ENCODE assay signal across 9 cellular contexts in genomic region chr14:37583358-37584210, GRCh38. TPM values are rescaled to one million over a fixed set of nuclear protein-coding genes. Genes with fewer than 3 reads are reported as not detected.
A peak's percentile ranks its signal among the peaks of the same experiment; 100 is the strongest.
DNase-seq lines count a peak whose midpoint lies in the region; ATAC-seq and TF ChIP-seq lines count a peak whose summit lies in the region.
"Had no signal": no experiment of that assay in that cellular context is flagged by ENCODE, and none has a peak within 500 bp of the region (broad histone marks: within the 10 kb centered on the region; RNA-seq: fewer than 3 reads in every experiment).

No MANE protein-coding gene starts in this region.

- no peak overlapping the region for H3K23ac ChIP-seq in IMR-90 (ENCODE audit: low read depth, low read length)

- dilution Hi-C loops in IMR-90 (cut with HindIII; ENCODE audit: low sequenced_read_pairs, unreplicated experiment) = no loop called here

- no peaks in the 10 kb centered on the region for H3F3A ChIP-seq in smooth muscle cell (ENCODE audit: low read depth)

- H3K14ac ChIP-seq in IMR-90 (replicated peaks; ENCODE audit: low read depth, low read length) = no peak overlapping the region

- H3K4ac ChIP-seq in IMR-90 (ENCODE audit: low read depth, low read length) = no peak overlapping the region

- no peak overlapping the region for H2AK5ac ChIP-seq in IMR-90 (ENCODE audit: low read depth, low read length)

- H3K4me2 ChIP-seq in IMR-90 (ENCODE audit: low read depth, low read length) (peak overlapping the region; percentile 14; the same call in 1 of the 2 replicates), smooth muscle cell (peak overlapping the region; percentile 80)

- no peaks in the 10 kb centered on the region for H3K9me1 ChIP-seq in IMR-90 (ENCODE audit: insufficient read depth, low read length)

- no peaks in the 10 kb centered on the region for H3K36me3 Mint-ChIP-seq in stimulated activated effector memory CD8-positive, alpha-beta T cell treated with anti-CD3 and anti-CD28 coated beads, Interleukin-12 subunit alpha, Interleukin-12 subunit beta, amount 100 ng/mL, for 72 hours

- no peaks in the 10 kb centered on the region for H3K79me2 ChIP-seq in smooth muscle cell (ENCODE audit: low read depth)

- H2BK5ac ChIP-seq in IMR-90 (ENCODE audit: low read depth, low read length, poor library complexity, severe bottlenecking) = no peak overlapping the region

- H2BK15ac ChIP-seq in IMR-90 (ENCODE audit: low read depth, low read length) = no peak overlapping the region

- no peak overlapping the region for H3K27ac Mint-ChIP-seq in stimulated activated effector memory CD8-positive, alpha-beta T cell treated with anti-CD3 and anti-CD28 coated beads, Interleukin-12 subunit alpha, Interleukin-12 subunit beta, amount 100 ng/mL, for 72 hours

- no peak overlapping the region for H4K8ac ChIP-seq in IMR-90 (ENCODE audit: low read depth in 2 of 2, low read length in 2 of 2)

- no peak for DNase-seq in IMR-90
- DNase-seq in NCI-H774 (lab: John Stamatoyannopoulos, UW) = peak; percentile 92
- no peak for DNase-seq in iPS DF 6.9 (ENCODE audit: low read depth, low spot score)
- DNase-seq in smooth muscle cell (lab: John Stamatoyannopoulos, UW; ENCODE audit: unreplicated experiment) = no peak
- no peak for DNase-seq in epidermal melanocyte (ENCODE audit: insufficient read length, low spot score)
- no peak for DNase-seq in stimulated activated effector memory CD8-positive, alpha-beta T cell treated with anti-CD3 and anti-CD28 coated beads, Interleukin-12 subunit alpha, Interleukin-12 subunit beta, amount 100 ng/mL, for 72 hours (ENCODE audit: low spot score in 2 of 2)
- no peak for DNase-seq in occipital lobe (lab: John Stamatoyannopoulos, UW)
- no peak for DNase-seq in stimulated activated CD4-positive, alpha-beta T cell treated with anti-CD3 and anti-CD28 coated beads, Interleukin-2, amount 100 ng/mL, for 24 hours

- H3K27me3 ChIP-seq in IMR-90 (ENCODE audit: control insufficient read depth, insufficient read depth, low read length) (peaks cover 63% of the 10 kb centered on the region), iPS DF 6.9 (ENCODE audit: control insufficient read depth, insufficient read depth, low read length) (peaks cover 49% of the 10 kb centered on the region), smooth muscle cell (ENCODE audit: low read depth) (peaks cover 100% of the 10 kb centered on the region)

- peak overlapping the region; percentile 59 for H2AFZ ChIP-seq in IMR-90 (replicated peaks; ENCODE audit: low read length, poor library complexity)
- no peak overlapping the region for H2AFZ ChIP-seq in smooth muscle cell (ENCODE audit: low read depth)

- intact Hi-C loops in IMR-90 (cut with micrococcal nuclease) = no loop called here

- no peaks in the 10 kb centered on the region for H3K36me3 ChIP-seq in IMR-90 (ENCODE audit: control insufficient read depth, insufficient read depth, low read length)
- H3K36me3 ChIP-seq in iPS DF 6.9 (ENCODE audit: control insufficient read depth, insufficient read depth, low read length) = no peaks in the 10 kb centered on the region
- no peaks in the 10 kb centered on the region for H3K36me3 ChIP-seq in smooth muscle cell (ENCODE audit: low read depth)

- TF ChIP-seq RAD21 in IMR-90 (IDR thresholded peaks at IDR 0.05; ENCODE audit: low read length) = no peak

- H2BK120ac ChIP-seq in IMR-90 (ENCODE audit: low read depth, low read length) = no peak overlapping the region

- no peaks in the 10 kb centered on the region for H3K79me1 ChIP-seq in IMR-90 (ENCODE audit: low read depth in 1 of 2, low read length in 2 of 2)

- no peak for TF ChIP-seq POLR2A in IMR-90 (IDR thresholded peaks at IDR 0.05; ENCODE audit: low read depth, low read length)

- no peak overlapping the region for H4K5ac ChIP-seq in IMR-90 (ENCODE audit: low read depth, low read length)

- H4K20me1 ChIP-seq in IMR-90 (ENCODE audit: insufficient read depth, low read length) = peaks cover 8% of the 10 kb centered on the region; the same call in 1 of the 2 replicates
- no peaks in the 10 kb centered on the region for H4K20me1 ChIP-seq in smooth muscle cell (ENCODE audit: low read depth)

- H3K9ac ChIP-seq in IMR-90 (ENCODE audit: low read depth, low read length) (no peak overlapping the region), smooth muscle cell (ENCODE audit: low read depth) (no peak overlapping the region)

- no TSS peak for BruUV-seq in IMR-90 (replicated peaks; lab: Mats Ljungman, UMichigan)

- TF ChIP-seq CTCF in IMR-90 (conservative IDR thresholded peaks at IDR 0.05; ENCODE audit: low read depth, low read length) = no peak
- TF ChIP-seq CTCF in smooth muscle cell (IDR thresholded peaks at IDR 0.05; ENCODE audit: borderline replicate concordance, insufficient read depth, poor library complexity, severe bottlenecking) = no peak

- CTCF ChIA-PET in IMR-90 (lab: Yijun Ruan, JAX) = no interaction called here

- no peak overlapping the region for H3K4me3 Mint-ChIP-seq in stimulated activated effector memory CD8-positive, alpha-beta T cell treated with anti-CD3 and anti-CD28 coated beads, Interleukin-12 subunit alpha, Interleukin-12 subunit beta, amount 100 ng/mL, for 72 hours

- no peak overlapping the region for H4K91ac ChIP-seq in IMR-90 (ENCODE audit: insufficient read depth, low read depth, low read length)

- peaks cover 2% of the 10 kb centered on the region for H3K9me3 Mint-ChIP-seq in stimulated activated effector memory CD8-positive, alpha-beta T cell treated with anti-CD3 and anti-CD28 coated beads, Interleukin-12 subunit alpha, Interleukin-12 subunit beta, amount 100 ng/mL, for 72 hours

- H3K27ac ChIP-seq in IMR-90 (ENCODE audit: insufficient read depth, low read length) = no peak overlapping the region
- no peak overlapping the region for H3K27ac ChIP-seq in iPS DF 6.9 (ENCODE audit: low read length)
- H3K27ac ChIP-seq in smooth muscle cell (ENCODE audit: low read depth) = no peak overlapping the region
- H3K27ac ChIP-seq: RWPE1 had no signal

- H3K4me3 ChIP-seq in IMR-90 (ENCODE audit: insufficient read depth, low read depth, low read length) (peak overlapping the region; percentile 10; the same call in 1 of the 2 replicates), iPS DF 6.9 (ENCODE audit: low read length) (peak overlapping the region; percentile 26; the same call in 1 of the 2 replicates), smooth muscle cell (peak overlapping the region; percentile 40)

- H3K56ac ChIP-seq in IMR-90 (ENCODE audit: extremely low read depth, insufficient read depth, low read length) = no peak overlapping the region

- peak; percentile 55 for ATAC-seq in IMR-90 (ENCODE audit: low read depth)
- no peak for ATAC-seq in stimulated activated effector memory CD8-positive, alpha-beta T cell treated with anti-CD3 and anti-CD28 coated beads, Interleukin-12 subunit alpha, Interleukin-12 subunit beta, amount 100 ng/mL, for 72 hours

- POLR2A ChIA-PET in IMR-90 (lab: Charles Lee; ENCODE audit: unreplicated experiment) = interaction anchor here (0.5 kb wide), 1 partner anchor 22 kb away, joined by 3 read pairs; no protein-coding TSS in a partner anchor

- H2BK20ac ChIP-seq in IMR-90 (ENCODE audit: low read depth, low read length) = no peak overlapping the region

- in situ Hi-C loops in IMR-90 (cut with MboI; ENCODE audit: low sequenced_read_pairs) = loop anchor here (10.0 kb wide), 1 partner anchor 339 kb away; no protein-coding TSS in a partner anchor

- H2AK9ac ChIP-seq in IMR-90 (replicated peaks; ENCODE audit: low read depth, low read length, poor library complexity) = no peak overlapping the region

- WGBS in IMR-90 (ENCODE audit: extremely low coverage in 2 of 2, insufficient read length in 1 of 2), 2 experiments = 5% methylated on average over 11 of the region's 67 CpGs; no CpG with 5 or more reads in 1 of the 2 experiments
- no CpG with 5 or more reads among the region's 67 CpGs for WGBS in iPS DF 6.9 (ENCODE audit: insufficient coverage, insufficient read length)
- 2% methylated on average over 56 of the region's 67 CpGs for WGBS in smooth muscle cell (ENCODE audit: low lambda C conversion rate)

- H3K9me3 ChIP-seq in IMR-90 (ENCODE audit: control insufficient read depth, insufficient read depth, low read length) (peaks cover 11% of the 10 kb centered on the region; the same call in 1 of the 2 replicates), iPS DF 6.9 (ENCODE audit: control insufficient read depth, insufficient read depth, low read length) (no peaks in the 10 kb centered on the region), smooth muscle cell (replicated peaks; ENCODE audit: low read depth) (no peaks in the 10 kb centered on the region)

- H3K4me1 Mint-ChIP-seq in stimulated activated effector memory CD8-positive, alpha-beta T cell treated with anti-CD3 and anti-CD28 coated beads, Interleukin-12 subunit alpha, Interleukin-12 subunit beta, amount 100 ng/mL, for 72 hours = no peaks in the 10 kb centered on the region

- H3K4me1 ChIP-seq in IMR-90 (ENCODE audit: control insufficient read depth, insufficient read depth, low read length) (peaks cover 3% of the 10 kb centered on the region; the same call in 1 of the 2 replicates), iPS DF 6.9 (ENCODE audit: control insufficient read depth, insufficient read depth, low read length) (no peaks in the 10 kb centered on the region; the same call in 1 of the 2 replicates), smooth muscle cell (ENCODE audit: low read depth) (peaks cover 21% of the 10 kb centered on the region)

- no peak overlapping the region for H3K18ac ChIP-seq in IMR-90 (ENCODE audit: low read depth, low read length)

TF ChIP-seq in IMR-90, 13 proteins besides CTCF, POLR2A, EP300 and RAD21 (continues in another document):
- TF ChIP-seq MAFK (IDR thresholded peaks at IDR 0.05; ENCODE audit: low read depth, low read length) (no peak), RCOR1 (IDR thresholded peaks at IDR 0.05; ENCODE audit: insufficient replicate concordance, low read length) (no peak), NFE2L2 (IDR thresholded peaks at IDR 0.05; ENCODE audit: low read depth, low read length) (no peak)

RNA-seq across cellular contexts. Expression of gene FOXA1, which starts 11.5 kb away (rescaled TPM):
- total RNA-seq in IMR-90 (2012; rRNA removed) = under 0.01 and 0.18 TPM in 2 replicates
- 0.09 and 0.31 TPM in 2 replicates for polyA plus RNA-seq in IMR-90 (2012; rRNA removed)
- 0.04 and 0.36 TPM in 2 replicates for polyA plus RNA-seq in IMR-90 (2012; cell fraction: cytosol; rRNA removed)
- 0.30 and 0.38 TPM in 2 replicates for polyA plus RNA-seq in IMR-90 (2012; cell fraction: nucleus; rRNA removed; ENCODE audit: low replicate concordance)
- 0.18 and 0.99 TPM in 2 replicates for total RNA-seq in smooth muscle cell
- polyA plus RNA-seq in smooth muscle cell = 0.74 TPM in 1 of 2 replicates, not detected in the other
- not detected for total RNA-seq in occipital lobe

RNA-seq across cellular contexts. Expression of gene TTC6, which starts 11.8 kb away (rescaled TPM):
- total RNA-seq in IMR-90 (2012; rRNA removed) = under 0.01 TPM in 2 replicates
- polyA plus RNA-seq in IMR-90 (2012; rRNA removed) = 0.12 TPM in 1 of 2 replicates, not detected in the other
- not detected in 2 replicates for polyA plus RNA-seq in IMR-90 (2012; cell fraction: cytosol; rRNA removed)
- 0.04 and 0.07 TPM in 2 replicates for polyA plus RNA-seq in IMR-90 (2012; cell fraction: nucleus; rRNA removed; ENCODE audit: low replicate concordance)
- not detected in 2 replicates for total RNA-seq in smooth muscle cell
- not detected in 2 replicates for polyA plus RNA-seq in smooth muscle cell
- total RNA-seq in occipital lobe = 0.62 TPM
